9 cellular contexts compared by ENCODE assay signal in genomic region chr1:110672753-110673108, GRCh38. TPM values are rescaled to one million over a fixed set of nuclear protein-coding genes. Genes with fewer than 3 reads are reported as not detected.
DNase-seq lines count a peak whose midpoint lies in the region; ATAC-seq and TF ChIP-seq lines count a peak whose summit lies in the region.
"Had no signal": no experiment of that assay in that cellular context is flagged by ENCODE, and none has a peak within 500 bp of the region (broad histone marks: within the 10 kb centered on the region; RNA-seq: fewer than 3 reads in every experiment).

No MANE protein-coding gene starts in this region.

- H3K79me2 ChIP-seq in OCI-LY7 (ENCODE audit: insufficient read depth, low read depth, low read length) (peaks cover 62% of the 10 kb centered on the region), SK-N-SH (ENCODE audit: insufficient read depth) (no peaks in the 10 kb centered on the region)

- BruUV-seq in OCI-LY7 (replicated peaks; lab: Mats Ljungman, UMichigan): no TSS peak

- H3K4me1 ChIP-seq in OCI-LY7 (ENCODE audit: insufficient read depth, low read length, poor library complexity, severe bottlenecking) (peaks cover 43% of the 10 kb centered on the region), SK-N-SH (ENCODE audit: control insufficient read depth in 1 of 2, insufficient read depth in 2 of 2, low read depth in 1 of 2, low read length in 1 of 2) (peaks cover 0 to 8% of the 10 kb centered on the region in 2 experiments; a peak in 2 of 4 replicates)

- H3K27ac Mint-ChIP-seq in effector memory CD8-positive, alpha-beta T cell: peak overlapping the region; percentile 100

- H3K4me3 Mint-ChIP-seq in effector memory CD8-positive, alpha-beta T cell: peak overlapping the region in 1 of 2 donors; percentile 100

- CTCF ChIA-PET in OCI-LY7 (lab: Charles Lee; ENCODE audit: unreplicated experiment) (interaction anchor here (1.4 to 1.6 kb wide), 2 partner anchors 35 to 36 kb away, joined by 3 to 7 read pairs; no protein-coding TSS in a partner anchor), SK-N-SH (lab: Yijun Ruan, JAX) (interaction anchor here (1.8 to 6.3 kb wide), 3 partner anchors 27 to 92 kb away, joined by 5 to 50 read pairs (median 5); no protein-coding TSS in a partner anchor)

- peak; percentile 57 for ATAC-seq in GM21619 (IDR thresholded peaks at IDR 0.05; ENCODE audit: unreplicated experiment)
- peak; percentile 43 for ATAC-seq in effector memory CD8-positive, alpha-beta T cell (replicated peaks)

- H3K36me3 Mint-ChIP-seq in effector memory CD8-positive, alpha-beta T cell (ENCODE audit: insufficient read depth): peaks cover 65% of the 10 kb centered on the region

- peak; percentile 24 for TF ChIP-seq POLR2A in GM15510 (IDR thresholded peaks at IDR 0.05; ENCODE audit: borderline replicate concordance, extremely low read depth, insufficient read length)

- peaks cover 32 to 58% of the 10 kb centered on the region in 2 donors for H3K4me1 Mint-ChIP-seq in effector memory CD8-positive, alpha-beta T cell (ENCODE audit: low read depth in 2 of 2)

- H3K4me3 ChIP-seq in OCI-LY7 (ENCODE audit: low read depth, low read length, poor library complexity, severe bottlenecking): peak overlapping the region; percentile 84
- H3K4me3 ChIP-seq in SK-N-SH (ENCODE audit: low read depth in 2 of 2, low read length in 1 of 2): peak overlapping the region in 1 of 2 experiments; percentile 43; a peak in 2 of 4 replicates

- TF ChIP-seq CTCF in OCI-LY7 (conservative IDR thresholded peaks at IDR 0.05; ENCODE audit: low read length) (no peak), SK-N-SH (IDR thresholded peaks at IDR 0.05) (no peak)

- H3K9me3 Mint-ChIP-seq in effector memory CD8-positive, alpha-beta T cell: no peaks in the 10 kb centered on the region

- peak overlapping the region; percentile 97 for H3K27ac ChIP-seq in OCI-LY7 (ENCODE audit: low read depth, low read length, poor library complexity, severe bottlenecking)
- peak overlapping the region in 1 of 2 experiments; percentile 56; a peak in 1 of 4 replicates for H3K27ac ChIP-seq in SK-N-SH (ENCODE audit: low read depth in 2 of 2, low read length in 1 of 2)

- H2AFZ ChIP-seq in OCI-LY7 (ENCODE audit: low read length) (no peak overlapping the region), SK-N-SH (ENCODE audit: low read depth) (no peak overlapping the region)

- H3K4me2 ChIP-seq in OCI-LY7 (ENCODE audit: low read length) (peak overlapping the region; percentile 90), SK-N-SH (no peak overlapping the region)

- TF ChIP-seq RAD21 in SK-N-SH (IDR thresholded peaks at IDR 0.05; ENCODE audit: low read length): no peak

- H4K20me1 ChIP-seq in OCI-LY7 (ENCODE audit: insufficient read depth, low read length) (no peaks in the 10 kb centered on the region), SK-N-SH (ENCODE audit: insufficient read depth) (no peaks in the 10 kb centered on the region)

- no peaks in the 10 kb centered on the region for H3F3A ChIP-seq in SK-N-SH (replicated peaks; ENCODE audit: insufficient read depth)

- peaks cover 56% of the 10 kb centered on the region for H3K27me3 ChIP-seq in SK-N-SH (ENCODE audit: insufficient read depth)

- intact Hi-C loops in OCI-LY7 (cut with micrococcal nuclease; ENCODE audit: unreplicated experiment): loop anchor here (1.0 to 10.0 kb wide), 8 partner anchors 36 to 1245 kb away; partner anchors contain the start of genes CD53, PSMA5 and RBM15

- WGBS in SK-N-SH (ENCODE audit: low lambda C conversion rate): 6% methylated on average over 4 of the region's 4 CpGs

- no peak overlapping the region for H3K9ac ChIP-seq in SK-N-SH

- no peak for TF ChIP-seq EP300 in SK-N-SH (IDR thresholded peaks at IDR 0.05; ENCODE audit: borderline replicate concordance in 1 of 2, low read depth in 1 of 2, low read length in 1 of 2)

- DNase-seq in OCI-LY7 (ENCODE audit: low spot score): peak; percentile 85
- peak; percentile 43 to 67 (median 52) for DNase-seq in effector memory CD8-positive, alpha-beta T cell
- no peak for DNase-seq in SK-N-SH
- DNase-seq in 8988T: no peak
- no peak for DNase-seq in middle frontal gyrus (ENCODE audit: extremely low spot score, low spot score)
- no peak for DNase-seq in iPS-NIHi7 (ENCODE audit: extremely low spot score)

- POLR2A ChIA-PET in OCI-LY7 (lab: Charles Lee): interaction anchor here (1.0 to 3.8 kb wide), 10 partner anchors 9 to 114 kb away, joined by 3 to 27 read pairs (median 4); no protein-coding TSS in a partner anchor
- POLR2A ChIA-PET in SK-N-SH (lab: Yijun Ruan, JAX): no interaction called here

- no peaks in the 10 kb centered on the region for H3K9me2 ChIP-seq in OCI-LY7 (ENCODE audit: insufficient read depth, low read length)
- no peaks in the 10 kb centered on the region for H3K9me2 ChIP-seq in SK-N-SH

- no peaks in the 10 kb centered on the region for H3K27me3 Mint-ChIP-seq in effector memory CD8-positive, alpha-beta T cell

- H3K36me3 ChIP-seq in OCI-LY7 (ENCODE audit: insufficient read depth, low read length) (peaks cover 12% of the 10 kb centered on the region), SK-N-SH (replicated peaks in 1 of 2; ENCODE audit: control insufficient read depth in 1 of 2, insufficient read depth in 2 of 2, low read length in 1 of 2) (no peaks in the 10 kb centered on the region)

- no peaks in the 10 kb centered on the region for H3K9me3 ChIP-seq in OCI-LY7 (ENCODE audit: low read length)
- H3K9me3 ChIP-seq in SK-N-SH: no peaks in the 10 kb centered on the region

TF ChIP-seq in SK-N-SH, 30 proteins besides CTCF, POLR2A, EP300 and RAD21:
- TF ChIP-seq SMC3 (IDR thresholded peaks at IDR 0.05; ENCODE audit: low read depth, low read length) (no peak), FOXM1 (IDR thresholded peaks at IDR 0.05; ENCODE audit: low read depth) (no peak), TAF1 (IDR thresholded peaks at IDR 0.05; ENCODE audit: borderline replicate concordance, low read depth, low read length) (no peak), EZH2phosphoT487 (IDR thresholded peaks at IDR 0.05; ENCODE audit: borderline replicate concordance, low read depth) (no peak), ELF1 (IDR thresholded peaks at IDR 0.05) (no peak), RXRA (IDR thresholded peaks at IDR 0.05; ENCODE audit: borderline replicate concordance, low read depth) (no peak), MEF2A (IDR thresholded peaks at IDR 0.05; ENCODE audit: borderline replicate concordance, low read depth) (no peak), CHD2 (IDR thresholded peaks at IDR 0.05; ENCODE audit: low read length, partially characterized antibody) (no peak), RFX5 (IDR thresholded peaks at IDR 0.05; ENCODE audit: low read length) (no peak), NFIC (IDR thresholded peaks at IDR 0.05; ENCODE audit: borderline replicate concordance) (no peak), FOXJ3 (CRISPR knock-in tag; IDR thresholded peaks at IDR 0.05) (no peak), ZBTB33 (IDR thresholded peaks at IDR 0.05; ENCODE audit: borderline replicate concordance, low read depth) (no peak), TEAD4 (IDR thresholded peaks at IDR 0.05; ENCODE audit: borderline replicate concordance, insufficient read depth) (no peak), JUND (IDR thresholded peaks at IDR 0.05) (no peak), RCOR1 (IDR thresholded peaks at IDR 0.05; ENCODE audit: low read length) (no peak)
- TF ChIP-seq, protein P1, sequence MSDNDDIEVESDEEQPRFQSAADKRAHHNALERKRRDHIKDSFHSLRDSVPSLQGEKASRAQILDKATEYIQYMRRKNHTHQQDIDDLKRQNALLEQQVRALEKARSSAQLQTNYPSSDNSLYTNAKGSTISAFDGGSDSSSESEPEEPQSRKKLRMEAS (IDR thresholded peaks at IDR 0.05; ENCODE audit: low read depth): no peak

RNA-seq across cellular contexts. Expression of gene KCNA3, which starts 2.0 kb away (rescaled TPM):
- 46.2 and 58.0 TPM in 2 replicates for total RNA-seq in OCI-LY7 (2014; rRNA removed; shearing (Covaris generic))
- 43.6 and 54.5 TPM in 2 replicates for total RNA-seq in OCI-LY7 (2022)
- polyA plus RNA-seq in SK-N-SH (2012; rRNA removed): 0.02 TPM in 1 of 2 replicates, not detected in the other
- 0.01 and 0.08 TPM in 2 replicates for polyA plus RNA-seq in SK-N-SH (2012; cell fraction: cytosol; rRNA removed)
- polyA plus RNA-seq in SK-N-SH (2012; cell fraction: nucleus; rRNA removed): not detected in 2 replicates
- total RNA-seq: endothelial cell of umbilical vein had no signal
- polyA plus RNA-seq: endothelial cell of umbilical vein had no signal

Comparison
In these comparisons a context has a peak if more than half of its experiments do, and no peak if none do; other contexts are left out.
1. DNase-seq: peak in OCI-LY7 (single experiment) and effector memory CD8-positive, alpha-beta T cell (3 of 3); none in SK-N-SH (single experiment), 8988T (single experiment), middle frontal gyrus (single experiment) and iPS-NIHi7 (single experiment).